In the genomic region with DNA sequence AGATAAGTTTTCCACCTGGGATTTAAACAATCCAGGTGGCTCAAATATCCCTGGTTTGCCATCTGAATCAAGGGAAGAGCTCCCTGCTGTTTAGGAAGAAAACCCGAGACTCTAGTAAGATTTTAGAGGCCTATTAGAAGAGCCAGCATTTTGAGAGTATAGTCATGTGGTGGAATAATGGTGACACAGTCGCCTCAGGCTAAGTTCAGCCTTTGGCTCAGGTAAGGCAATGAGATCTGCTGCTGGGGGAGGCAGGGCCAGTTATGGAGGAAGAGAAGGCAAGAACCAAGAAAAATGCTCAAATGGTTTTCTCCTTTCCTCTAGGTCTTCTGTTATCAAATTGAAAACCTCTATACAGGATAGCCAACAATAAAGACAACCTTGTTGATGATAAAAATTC, we compare ENCODE assay signal across 1 cellular context.
TF ChIP-seq lines count a peak whose summit lies in the region.

No MANE protein-coding gene starts in this region.

TF ChIP-seq in GM23338, 12 proteins besides CTCF, POLR2A, EP300 and RAD21 (continued from another document):
- TF ChIP-seq, protein P1, sequence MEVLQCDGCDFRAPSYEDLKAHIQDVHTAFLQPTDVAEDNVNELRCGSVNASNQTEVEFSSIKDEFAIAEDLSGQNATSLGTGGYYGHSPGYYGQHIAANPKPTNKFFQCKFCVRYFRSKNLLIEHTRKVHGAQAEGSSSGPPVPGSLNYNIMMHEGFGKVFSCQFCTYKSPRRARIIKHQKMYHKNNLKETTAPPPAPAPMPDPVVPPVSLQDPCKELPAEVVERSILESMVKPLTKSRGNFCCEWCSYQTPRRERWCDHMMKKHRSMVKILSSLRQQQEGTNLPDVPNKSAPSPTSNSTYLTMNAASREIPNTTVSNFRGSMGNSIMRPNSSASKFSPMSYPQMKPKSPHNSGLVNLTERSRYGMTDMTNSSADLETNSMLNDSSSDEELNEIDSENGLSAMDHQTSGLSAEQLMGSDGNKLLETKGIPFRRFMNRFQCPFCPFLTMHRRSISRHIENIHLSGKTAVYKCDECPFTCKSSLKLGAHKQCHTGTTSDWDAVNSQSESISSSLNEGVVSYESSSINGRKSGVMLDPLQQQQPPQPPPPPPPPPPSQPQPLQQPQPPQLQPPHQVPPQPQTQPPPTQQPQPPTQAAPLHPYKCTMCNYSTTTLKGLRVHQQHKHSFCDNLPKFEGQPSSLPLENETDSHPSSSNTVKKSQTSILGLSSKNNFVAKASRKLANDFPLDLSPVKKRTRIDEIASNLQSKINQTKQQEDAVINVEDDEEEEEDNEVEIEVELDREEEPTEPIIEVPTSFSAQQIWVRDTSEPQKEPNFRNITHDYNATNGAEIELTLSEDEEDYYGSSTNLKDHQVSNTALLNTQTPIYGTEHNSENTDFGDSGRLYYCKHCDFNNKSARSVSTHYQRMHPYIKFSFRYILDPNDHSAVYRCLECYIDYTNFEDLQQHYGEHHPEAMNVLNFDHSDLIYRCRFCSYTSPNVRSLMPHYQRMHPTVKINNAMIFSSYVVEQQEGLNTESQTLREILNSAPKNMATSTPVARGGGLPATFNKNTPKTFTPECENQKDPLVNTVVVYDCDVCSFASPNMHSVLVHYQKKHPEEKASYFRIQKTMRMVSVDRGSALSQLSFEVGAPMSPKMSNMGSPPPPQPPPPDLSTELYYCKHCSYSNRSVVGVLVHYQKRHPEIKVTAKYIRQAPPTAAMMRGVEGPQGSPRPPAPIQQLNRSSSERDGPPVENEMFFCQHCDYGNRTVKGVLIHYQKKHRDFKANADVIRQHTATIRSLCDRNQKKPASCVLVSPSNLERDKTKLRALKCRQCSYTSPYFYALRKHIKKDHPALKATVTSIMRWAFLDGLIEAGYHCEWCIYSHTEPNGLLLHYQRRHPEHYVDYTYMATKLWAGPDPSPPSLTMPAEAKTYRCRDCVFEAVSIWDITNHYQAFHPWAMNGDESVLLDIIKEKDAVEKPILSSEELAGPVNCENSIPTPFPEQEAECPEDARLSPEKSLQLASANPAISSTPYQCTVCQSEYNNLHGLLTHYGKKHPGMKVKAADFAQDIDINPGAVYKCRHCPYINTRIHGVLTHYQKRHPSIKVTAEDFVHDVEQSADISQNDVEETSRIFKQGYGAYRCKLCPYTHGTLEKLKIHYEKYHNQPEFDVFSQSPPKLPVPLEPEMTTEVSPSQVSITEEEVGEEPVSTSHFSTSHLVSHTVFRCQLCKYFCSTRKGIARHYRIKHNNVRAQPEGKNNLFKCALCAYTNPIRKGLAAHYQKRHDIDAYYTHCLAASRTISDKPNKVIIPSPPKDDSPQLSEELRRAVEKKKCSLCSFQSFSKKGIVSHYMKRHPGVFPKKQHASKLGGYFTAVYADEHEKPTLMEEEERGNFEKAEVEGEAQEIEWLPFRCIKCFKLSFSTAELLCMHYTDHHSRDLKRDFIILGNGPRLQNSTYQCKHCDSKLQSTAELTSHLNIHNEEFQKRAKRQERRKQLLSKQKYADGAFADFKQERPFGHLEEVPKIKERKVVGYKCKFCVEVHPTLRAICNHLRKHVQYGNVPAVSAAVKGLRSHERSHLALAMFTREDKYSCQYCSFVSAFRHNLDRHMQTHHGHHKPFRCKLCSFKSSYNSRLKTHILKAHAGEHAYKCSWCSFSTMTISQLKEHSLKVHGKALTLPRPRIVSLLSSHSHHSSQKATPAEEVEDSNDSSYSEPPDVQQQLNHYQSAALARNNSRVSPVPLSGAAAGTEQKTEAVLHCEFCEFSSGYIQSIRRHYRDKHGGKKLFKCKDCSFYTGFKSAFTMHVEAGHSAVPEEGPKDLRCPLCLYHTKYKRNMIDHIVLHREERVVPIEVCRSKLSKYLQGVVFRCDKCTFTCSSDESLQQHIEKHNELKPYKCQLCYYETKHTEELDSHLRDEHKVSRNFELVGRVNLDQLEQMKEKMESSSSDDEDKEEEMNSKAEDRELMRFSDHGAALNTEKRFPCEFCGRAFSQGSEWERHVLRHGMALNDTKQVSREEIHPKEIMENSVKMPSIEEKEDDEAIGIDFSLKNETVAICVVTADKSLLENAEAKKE (CRISPR knock-in tag; IDR thresholded peaks at IDR 0.05), result no peak
TF ChIP-seq in GM23338: peak in this region for 0.
